ENCODE assay signal across 19 cellular contexts in genomic region chr4:59222231-59222630, GRCh38.
"Had no signal": no experiment of that assay in that cellular context is flagged by ENCODE, and none has a peak within 500 bp of the region (broad histone marks: within the 10 kb centered on the region; RNA-seq: fewer than 3 reads in every experiment).

No MANE protein-coding gene starts in this region.

- ATAC-seq: gastrocnemius medialis; heart right ventricle; left cardiac atrium; left lung; left ventricle myocardium superior; lower lobe of right lung; mucosa of descending colon; naive thymus-derived CD4-positive, alpha-beta T cell had no signal

- DNase-seq: dermis blood vessel endothelial cell; dorsolateral prefrontal cortex; effector CD4-positive, alpha-beta T cell; effector memory CD4-positive, alpha-beta T cell; foreskin fibroblast; foreskin melanocyte; gastrocnemius medialis; glutamatergic neuron; head of caudate nucleus; heart right ventricle; left cardiac atrium; left lung; left ventricle myocardium superior; lower lobe of right lung; mesenchymal stem cell; mucosa of descending colon; naive thymus-derived CD4-positive, alpha-beta T cell had no signal

- H3K4me3 ChIP-seq: coronary artery, dorsolateral prefrontal cortex, esophagus muscularis mucosa, gastrocnemius medialis, heart right ventricle, left lung, lower lobe of right lung, mucosa of descending colon had no signal

- H3K27me3 ChIP-seq: dorsolateral prefrontal cortex, esophagus muscularis mucosa, gastrocnemius medialis, heart right ventricle, left lung had no signal

- H3K27ac ChIP-seq: coronary artery, dorsolateral prefrontal cortex, esophagus muscularis mucosa, gastrocnemius medialis, heart right ventricle, left lung, lower lobe of right lung had no signal

- H3K36me3 ChIP-seq: esophagus muscularis mucosa, gastrocnemius medialis, heart right ventricle, left lung, lower lobe of right lung had no signal

- H3K4me1 ChIP-seq: esophagus muscularis mucosa, gastrocnemius medialis, heart right ventricle, left lung, lower lobe of right lung had no signal

- H3K9me3 ChIP-seq: esophagus muscularis mucosa, gastrocnemius medialis, left lung, lower lobe of right lung, mucosa of descending colon had no signal
